Comparison of ENCODE assay signal across 9 cellular contexts in genomic region chr7:17472518-17472917, GRCh38.
"Had no signal": no experiment of that assay in that cellular context is flagged by ENCODE, and none has a peak within 500 bp of the region (broad histone marks: within the 10 kb centered on the region; RNA-seq: fewer than 3 reads in every experiment).

No MANE protein-coding gene starts in this region.

- ATAC-seq: stimulated activated naive CD8-positive, alpha-beta T cell treated with anti-CD3 and anti-CD28 coated beads, Interleukin-15, amount 100 ng/mL, for 72 hours had no signal

- DNase-seq: activated CD4-positive, alpha-beta memory T cell treated with anti-CD3 and anti-CD28 coated beads, Interleukin-2, amount 10 ng/mL, durations not matched to agents 7 days and 5 days; activated naive CD8-positive, alpha-beta T cell treated with anti-CD3 and anti-CD28 coated beads, Interleukin-2, amount 10 ng/mL, durations not matched to agents 7 days and 5 days; activated T-cell treated with anti-CD3 and anti-CD28 coated beads, Interleukin-2, amount 50 U/mL, for 48 hours; anterior cingulate cortex; nephron progenitor cell; stimulated activated CD4-positive, alpha-beta T cell treated with anti-CD3 and anti-CD28 coated beads, Interleukin-4, amount 100 ng/mL, for 1 hour; stimulated activated CD8-positive, alpha-beta memory T cell treated with anti-CD3 and anti-CD28 coated beads, Interleukin-4, amount 100 ng/mL, for 48 hours; stimulated activated naive CD8-positive, alpha-beta T cell treated with anti-CD3 and anti-CD28 coated beads, Interleukin-15, amount 100 ng/mL, for 72 hours had no signal

- H3K27ac ChIP-seq: thoracic aorta had no signal

- H3K4me3 ChIP-seq: thoracic aorta had no signal

- H3K36me3 ChIP-seq: thoracic aorta had no signal

- H3K9me3 ChIP-seq: thoracic aorta had no signal
